22 cellular contexts compared by ENCODE assay signal in genomic region chr11:73234403-73235181, GRCh38. TPM values are rescaled to one million over a fixed set of nuclear protein-coding genes. Genes with fewer than 3 reads are reported as not detected.
A peak's percentile ranks its signal among the peaks of the same experiment; 100 is the strongest.
DNase-seq lines count a peak whose midpoint lies in the region; ATAC-seq, FAIRE-seq and TF ChIP-seq lines count a peak whose summit lies in the region.
"Had no signal": no experiment of that assay in that cellular context is flagged by ENCODE, and none has a peak within 500 bp of the region (broad histone marks: within the 10 kb centered on the region; RNA-seq: fewer than 3 reads in every experiment).

No MANE protein-coding gene starts in this region.

- WGBS in sigmoid colon, 2 donors, result 96% methylated on average over 63 of the region's 63 CpGs

- no peaks in the 10 kb centered on the region for H3K9me3 Mint-ChIP-seq in natural killer cell

- H3K4me3 ChIP-seq in kidney (ENCODE audit: low read length in 2 of 2) (no peak overlapping the region), sigmoid colon (no peak overlapping the region)
- H3K4me3 ChIP-seq: BLaER1, GM12878, GM23248, SJSA1 had no signal

- TF ChIP-seq CTCF in kidney (IDR thresholded peaks at IDR 0.05; ENCODE audit: borderline replicate concordance, extremely low read depth, insufficient read depth) (no peak), sigmoid colon (IDR thresholded peaks at IDR 0.05) (no peak), natural killer cell (IDR thresholded peaks at IDR 0.05) (no peak)

- no peaks in the 10 kb centered on the region for H3K27me3 Mint-ChIP-seq in natural killer cell (ENCODE audit: low read depth in 2 of 2)

- H3K4me1 ChIP-seq in kidney (ENCODE audit: control insufficient read depth in 1 of 2, insufficient read depth in 1 of 2, low read depth in 1 of 2, low read length in 2 of 2), result no peaks in the 10 kb centered on the region
- peaks cover 0 to 18% (median 7%) of the 10 kb centered on the region in 4 donors for H3K4me1 ChIP-seq in sigmoid colon

- FAIRE-seq in kidney (lab: Jason Lieb, UNC), result no peak
- FAIRE-seq: GM12878, GM18507 had no signal

- H3K36me3 Mint-ChIP-seq in natural killer cell, result no peaks in the 10 kb centered on the region

- H3K4me3 Mint-ChIP-seq in natural killer cell, result no peak overlapping the region

- no peak for TF ChIP-seq EP300 in sigmoid colon (IDR thresholded peaks at IDR 0.05)

- no peak overlapping the region for H3K27ac Mint-ChIP-seq in natural killer cell

- H3K9ac ChIP-seq in kidney (ENCODE audit: low read length in 2 of 2), result no peak overlapping the region
- H3K9ac ChIP-seq: BLaER1, GM23248 had no signal

- no peaks in the 10 kb centered on the region for H3K27me3 ChIP-seq in sigmoid colon
- H3K27me3 ChIP-seq: BLaER1, SJSA1 had no signal

- H3K27ac ChIP-seq in kidney (ENCODE audit: low read depth in 2 of 2, low read length in 2 of 2), result no peak overlapping the region
- no peak overlapping the region for H3K27ac ChIP-seq in sigmoid colon
- H3K27ac ChIP-seq: 22Rv1, BLaER1, GM23248, RWPE1, SJSA1 had no signal

- peak; percentile 54 for DNase-seq in activated effector memory CD4-positive, alpha-beta T cell treated with anti-CD3 and anti-CD28 coated beads, Interleukin-2, amount 50 U/mL, for 16 hours
- no peak for DNase-seq in activated effector memory CD4-positive, alpha-beta T cell treated with Interleukin-2 at 50 U/mL for 16 hours
- peak; percentile 73 for DNase-seq in kidney
- peak; percentile 45 for DNase-seq in sigmoid colon
- DNase-seq in natural killer cell, result no peak
- DNase-seq in NCI-H2196 treated with DMSO at 0.1 percent for 48 hours (lab: John Stamatoyannopoulos, UW; ENCODE audit: unreplicated experiment), result no peak
- DNase-seq: GDM1, GM23248, KBM-7, MV-4-11, NCI-H1436, NCI-H2029, NCI-H510A, NCI-H774 had no signal

- intact Hi-C loops in kidney (cut with DNase I) (no loop called here), sigmoid colon (cut with DNase I) (no loop called here), natural killer cell (cut with micrococcal nuclease) (no loop called here)

- TF ChIP-seq POLR2A in sigmoid colon (IDR thresholded peaks at IDR 0.05) (no peak), GM18505 (IDR thresholded peaks at IDR 0.05; ENCODE audit: borderline replicate concordance, extremely low read depth, insufficient read depth, insufficient read length) (no peak)

- no peaks in the 10 kb centered on the region for H3K4me1 Mint-ChIP-seq in natural killer cell

- ATAC-seq in natural killer cell (no peak), GM18505 (IDR thresholded peaks at IDR 0.05; ENCODE audit: unreplicated experiment) (no peak), GM21528 (IDR thresholded peaks at IDR 0.05; ENCODE audit: low FRiP score, unreplicated experiment) (no peak)
- ATAC-seq: GM12878 had no signal

- H3K9me3 ChIP-seq in kidney (ENCODE audit: control insufficient read depth in 1 of 2, low read length in 2 of 2) (no peaks in the 10 kb centered on the region), sigmoid colon (no peaks in the 10 kb centered on the region)
- H3K9me3 ChIP-seq: BLaER1, SJSA1 had no signal

- H3K36me3 ChIP-seq in kidney (ENCODE audit: control insufficient read depth in 1 of 2, insufficient read depth in 2 of 2, low read length in 2 of 2) (no peaks in the 10 kb centered on the region), sigmoid colon (no peaks in the 10 kb centered on the region)
- H3K36me3 ChIP-seq: BLaER1, SJSA1 had no signal

RNA-seq across cellular contexts. Expression of gene P2RY2, which starts 16.5 kb away (rescaled TPM):
- total RNA-seq in kidney (9.7 TPM), sigmoid colon (under 1 TPM in 1 of 4 donors, not detected in 3; 0.16 TPM), natural killer cell (1 to 10 TPM in 1 of 3 donors, under 1 TPM in 2; 0.27 to 1.0 (median 0.90) TPM)
- polyA plus RNA-seq in kidney (ENCODE audit: insufficient read depth, low read depth, low replicate concordance) (1.3 TPM), sigmoid colon (1 to 10 TPM; 3.0 to 6.2 (median 4.2) TPM)
- total RNA-seq: GM23248, SJSA1 had no signal
- polyA plus RNA-seq: GM23248 had no signal

RNA-seq across cellular contexts. Expression of gene P2RY6, which starts 37.5 kb away (rescaled TPM):
- 17.9 TPM for total RNA-seq in kidney
- 6.7 TPM for polyA plus RNA-seq in kidney (ENCODE audit: insufficient read depth, low read depth, low replicate concordance)
- total RNA-seq in sigmoid colon, result 1 to 10 TPM in 3 of 4 donors, not detected in 1; 1.2 to 2.6 (median 2.5) TPM
- 1 to 10 TPM; 2.4 to 5.5 (median 2.5) TPM for polyA plus RNA-seq in sigmoid colon
- total RNA-seq in natural killer cell, result under 1 TPM in 2 of 3 donors, not detected in 1; 0.24 to 0.40 TPM
- total RNA-seq: SJSA1 had no signal

Comparison
In these comparisons a context has a peak if more than half of its experiments do, and no peak if none do; other contexts are left out.
1. DNase-seq: peak in activated effector memory CD4-positive, alpha-beta T cell treated with anti-CD3 and anti-CD28 coated beads, Interleukin-2, amount 50 U/mL, for 16 hours (single experiment), kidney (single experiment) and sigmoid colon (single experiment); none in activated effector memory CD4-positive, alpha-beta T cell treated with Interleukin-2 at 50 U/mL for 16 hours (single experiment), natural killer cell (single experiment) and NCI-H2196 treated with DMSO at 0.1 percent for 48 hours (single experiment).